ENCODE assay signal across 1 cellular context in genomic region chr6:3835055-3835731, GRCh38.
TF ChIP-seq lines count a peak whose summit lies in the region.

No MANE protein-coding gene starts in this region.

TF ChIP-seq in HepG2, 621 proteins besides CTCF, POLR2A, EP300 and RAD21 (continued from another document and continues in another):
- TF ChIP-seq GMEB1 (CRISPR knock-in tag; IDR thresholded peaks at IDR 0.05; ENCODE audit: borderline replicate concordance) (no peak), ZBTB2 (CRISPR knock-in tag; IDR thresholded peaks at IDR 0.05; ENCODE audit: low read depth) (no peak), ZNF275 (CRISPR knock-in tag; IDR thresholded peaks at IDR 0.05; ENCODE audit: borderline replicate concordance) (0 out of 2 replicates have a peak, but pooled peaks have one; percentile 52), THYN1 (CRISPR knock-in tag; IDR thresholded peaks at IDR 0.05; ENCODE audit: borderline replicate concordance, low read depth) (no peak), SPEN (CRISPR knock-in tag; IDR thresholded peaks at IDR 0.05; ENCODE audit: low read depth) (peak; percentile 41; the same call in 1 of the 2 replicates), THAP7 (CRISPR knock-in tag; IDR thresholded peaks at IDR 0.05) (no peak), PCBP2 (optimal IDR thresholded peaks at IDR 0.05; ENCODE audit: low read depth, low read length, poor library complexity, severe bottlenecking) (no peak), ERF (CRISPR knock-in tag; IDR thresholded peaks at IDR 0.05) (peak; percentile 80; the same call in 1 of the 2 replicates), NR2F1 (CRISPR knock-in tag; IDR thresholded peaks at IDR 0.05) (peak in 1 of 2 experiments; percentile 50; a peak in 2 of 4 replicates), SNAPC5 (CRISPR knock-in tag; IDR thresholded peaks at IDR 0.05; ENCODE audit: borderline replicate concordance) (no peak), ZNF30 (CRISPR knock-in tag; IDR thresholded peaks at IDR 0.05) (no peak), HNF1A (IDR thresholded peaks at IDR 0.05; ENCODE audit: low read depth) (peak; percentile 31; the same call in 1 of the 2 replicates), HNF1A (CRISPR knock-in tag; IDR thresholded peaks at IDR 0.05; ENCODE audit: borderline replicate concordance) (peak; percentile 48; the same call in 1 of the 2 replicates), PATZ1 (CRISPR knock-in tag; IDR thresholded peaks at IDR 0.05) (peak; percentile 79), ZFP36L1 (CRISPR knock-in tag; IDR thresholded peaks at IDR 0.05) (no peak), ZNF724P (CRISPR knock-in tag; IDR thresholded peaks at IDR 0.05; ENCODE audit: borderline replicate concordance) (no peak), ARNT (IDR thresholded peaks at IDR 0.05) (no peak), LRRFIP1 (CRISPR knock-in tag; conservative IDR thresholded peaks at IDR 0.05) (0 out of 2 replicates have a peak, but pooled peaks have one; percentile 1), NFE2L2 (IDR thresholded peaks at IDR 0.05; ENCODE audit: low read length) (no peak), ZNF878 (CRISPR knock-in tag; IDR thresholded peaks at IDR 0.05) (peak; percentile 81), HMG20B (CRISPR knock-in tag; conservative IDR thresholded peaks at IDR 0.05) (no peak; the same call in 1 of the 2 replicates), ZNF564 (CRISPR knock-in tag; IDR thresholded peaks at IDR 0.05) (no peak), TRIM22 (IDR thresholded peaks at IDR 0.05) (no peak), ZNF784 (CRISPR knock-in tag; IDR thresholded peaks at IDR 0.05; ENCODE audit: borderline replicate concordance) (no peak), ZNF512 (CRISPR knock-in tag; IDR thresholded peaks at IDR 0.05) (no peak), ZFP91 (CRISPR knock-in tag; IDR thresholded peaks at IDR 0.05; ENCODE audit: borderline replicate concordance) (peak; percentile 43; the same call in 1 of the 2 replicates), SCMH1 (CRISPR knock-in tag; IDR thresholded peaks at IDR 0.05; ENCODE audit: borderline replicate concordance) (no peak), ZKSCAN1 (IDR thresholded peaks at IDR 0.05; ENCODE audit: low read length) (no peak), ZNF256 (CRISPR knock-in tag; conservative IDR thresholded peaks at IDR 0.05) (no peak), MYC (CRISPR knock-in tag; IDR thresholded peaks at IDR 0.05; ENCODE audit: borderline replicate concordance) (peak; percentile 23; the same call in 1 of the 2 replicates), ZNF678 (CRISPR knock-in tag; IDR thresholded peaks at IDR 0.05) (no peak), NCOA5 (CRISPR knock-in tag; IDR thresholded peaks at IDR 0.05) (no peak), ZNF660 (CRISPR knock-in tag; IDR thresholded peaks at IDR 0.05; ENCODE audit: borderline replicate concordance, low read depth) (no peak), ZNF280B (CRISPR knock-in tag; IDR thresholded peaks at IDR 0.05; ENCODE audit: borderline replicate concordance) (no peak)
